Comparison of ENCODE assay signal across 8 cellular contexts in the genomic region with DNA sequence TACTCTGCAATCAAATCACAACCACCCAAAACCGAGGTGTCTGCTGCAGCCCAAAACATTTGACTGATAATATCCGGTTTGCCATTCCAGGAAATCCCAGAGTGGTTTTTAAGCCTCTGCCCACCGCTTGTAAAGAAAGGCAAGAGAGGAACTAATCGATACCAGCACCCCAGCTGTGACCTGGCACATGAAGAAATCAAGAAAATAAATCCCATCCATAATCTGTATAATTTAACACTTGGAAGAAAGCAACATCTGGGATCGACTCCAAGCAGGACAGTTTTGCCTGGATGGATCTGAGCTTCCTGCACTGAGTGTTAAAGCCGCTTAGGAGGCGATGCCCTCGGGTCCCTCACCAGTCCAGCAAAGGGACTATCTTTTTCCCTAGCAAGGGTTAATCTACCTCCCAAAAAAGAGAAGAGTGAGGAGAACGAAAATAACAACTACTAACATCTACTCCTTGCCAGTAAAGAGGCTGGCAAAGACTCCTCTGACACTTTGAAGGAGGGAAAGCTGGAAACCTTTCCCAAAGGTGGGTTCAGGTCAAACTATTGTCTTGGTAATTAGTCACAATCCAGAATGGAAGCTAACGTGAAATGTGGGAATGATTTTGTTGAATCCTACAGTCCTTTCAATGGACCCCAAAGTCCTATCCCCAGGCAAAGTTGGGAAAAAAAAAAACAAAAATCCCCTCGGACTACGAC. TPM values are rescaled to one million over a fixed set of nuclear protein-coding genes. Genes with fewer than 3 reads are reported as not detected.
DNase-seq lines count a peak whose midpoint lies in the region; ATAC-seq and TF ChIP-seq lines count a peak whose summit lies in the region.

No MANE protein-coding gene starts in this region.

- H3K27ac ChIP-seq in right atrium auricular region (peak overlapping the region; percentile 74 to 81), rectal smooth muscle tissue (ENCODE audit: low read depth, low read length) (no peak overlapping the region)

- TF ChIP-seq CTCF in right atrium auricular region (IDR thresholded peaks at IDR 0.05) (no peak), fibroblast of pulmonary artery (IDR thresholded peaks at IDR 0.05; ENCODE audit: low read length, missing control alignments) (no peak)

- H3K4me3 ChIP-seq in right atrium auricular region (peak overlapping the region; percentile 72 to 95), fibroblast of pulmonary artery (replicated peaks; ENCODE audit: low read depth, low read length) (peak overlapping the region; percentile 98), rectal smooth muscle tissue (ENCODE audit: low read length) (peak overlapping the region; percentile 97)

- H3K9me3 ChIP-seq in right atrium auricular region = no peaks in the 10 kb centered on the region

- DNase-seq in right atrium auricular region (ENCODE audit: low spot score) (no peak), left ventricle myocardium superior (no peak), SW480 (ENCODE audit: low spot score) (peak; percentile 36), fibroblast of pulmonary artery (ENCODE audit: low read depth) (peak; percentile 25), hepatic stellate cell (ENCODE audit: low spot score) (no peak), amniotic stem cell (lab: John Stamatoyannopoulos, UW) (no peak)

- no peak for ATAC-seq in left ventricle myocardium superior
- ATAC-seq in GM19328 (IDR thresholded peaks at IDR 0.05; ENCODE audit: unreplicated experiment) = no peak

- intact Hi-C loops in left ventricle myocardium superior (cut with micrococcal nuclease) = no loop called here

- H3K36me3 ChIP-seq in right atrium auricular region = no peaks in the 10 kb centered on the region
- H3K36me3 ChIP-seq in rectal smooth muscle tissue (ENCODE audit: control insufficient read depth, insufficient read depth, low read length) = no peaks in the 10 kb centered on the region

- no peaks in the 10 kb centered on the region for H3K27me3 ChIP-seq in right atrium auricular region
- H3K27me3 ChIP-seq in rectal smooth muscle tissue (ENCODE audit: control insufficient read depth, insufficient read depth, low read length) = no peaks in the 10 kb centered on the region

- peaks cover 0 to 29% of the 10 kb centered on the region in 2 donors for H3K4me1 ChIP-seq in right atrium auricular region
- H3K4me1 ChIP-seq in rectal smooth muscle tissue (ENCODE audit: control insufficient read depth, insufficient read depth, low read length) = no peaks in the 10 kb centered on the region

- no peak overlapping the region for H3K9ac ChIP-seq in rectal smooth muscle tissue (ENCODE audit: low read length)

RNA-seq across cellular contexts. Expression of a gene that starts 2.0 kb away (rescaled TPM):
- total RNA-seq in right atrium auricular region = 10 to 100 TPM; 12.3 to 17.8 TPM
- 13.9 TPM for total RNA-seq in left ventricle myocardium superior

RNA-seq across cellular contexts. Expression of a gene that starts 2.3 kb away (rescaled TPM):
- total RNA-seq in right atrium auricular region = 10 to 100 TPM; 15.9 to 29.8 TPM
- total RNA-seq in left ventricle myocardium superior = 17.0 TPM

Comparison
In these comparisons a context has a peak if more than half of its experiments do, and no peak if none do; other contexts are left out.
1. DNase-seq: peak in SW480 (single experiment) and fibroblast of pulmonary artery (single experiment); none in right atrium auricular region (single experiment), left ventricle myocardium superior (single experiment), hepatic stellate cell (single experiment) and amniotic stem cell (single experiment).
2. Peak in every context shown above with its lines, with median percentiles within 50 percentile points of each other: H3K4me3 ChIP-seq.